1 cellular context compared by ENCODE assay signal in the genomic region with DNA sequence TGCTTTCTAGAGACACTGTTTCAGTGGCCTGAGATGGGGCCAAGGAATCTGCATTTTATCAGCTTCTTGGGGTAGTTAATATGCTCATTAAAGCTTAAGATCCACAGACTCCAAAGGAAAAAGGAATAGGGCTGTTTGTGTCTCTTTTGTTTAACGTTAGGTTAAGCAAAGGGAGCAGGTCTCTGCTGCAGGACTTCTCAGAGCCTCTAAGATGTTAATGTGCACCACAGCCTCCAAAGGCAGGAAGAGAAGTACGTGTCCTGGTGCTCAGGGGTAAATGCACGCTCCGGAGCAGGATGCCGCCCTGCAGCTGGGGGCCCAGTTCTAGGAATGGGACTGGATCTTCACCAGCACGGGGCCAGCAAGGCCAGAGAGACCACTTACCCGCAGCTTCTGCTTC.
TF ChIP-seq lines count a peak whose summit lies in the region.

No MANE protein-coding gene starts in this region.

TF ChIP-seq in HEK293, 187 proteins besides CTCF, POLR2A, EP300 and RAD21:
- peak; percentile 38; the same call in 1 of the 2 replicates for TF ChIP-seq ZNF239 (tag by site-specific recombination; IDR thresholded peaks at IDR 0.05)
- TF ChIP-seq KLF8 (tag by site-specific recombination; IDR thresholded peaks at IDR 0.05), result no peak
- no peak for TF ChIP-seq YY1 (tag by site-specific recombination; IDR thresholded peaks at IDR 0.05)
- TF ChIP-seq ZNF175 (tag by site-specific recombination; IDR thresholded peaks at IDR 0.05), result no peak
- TF ChIP-seq ZNF501 (tag by site-specific recombination; IDR thresholded peaks at IDR 0.05), result no peak
- TF ChIP-seq, protein P1, sequence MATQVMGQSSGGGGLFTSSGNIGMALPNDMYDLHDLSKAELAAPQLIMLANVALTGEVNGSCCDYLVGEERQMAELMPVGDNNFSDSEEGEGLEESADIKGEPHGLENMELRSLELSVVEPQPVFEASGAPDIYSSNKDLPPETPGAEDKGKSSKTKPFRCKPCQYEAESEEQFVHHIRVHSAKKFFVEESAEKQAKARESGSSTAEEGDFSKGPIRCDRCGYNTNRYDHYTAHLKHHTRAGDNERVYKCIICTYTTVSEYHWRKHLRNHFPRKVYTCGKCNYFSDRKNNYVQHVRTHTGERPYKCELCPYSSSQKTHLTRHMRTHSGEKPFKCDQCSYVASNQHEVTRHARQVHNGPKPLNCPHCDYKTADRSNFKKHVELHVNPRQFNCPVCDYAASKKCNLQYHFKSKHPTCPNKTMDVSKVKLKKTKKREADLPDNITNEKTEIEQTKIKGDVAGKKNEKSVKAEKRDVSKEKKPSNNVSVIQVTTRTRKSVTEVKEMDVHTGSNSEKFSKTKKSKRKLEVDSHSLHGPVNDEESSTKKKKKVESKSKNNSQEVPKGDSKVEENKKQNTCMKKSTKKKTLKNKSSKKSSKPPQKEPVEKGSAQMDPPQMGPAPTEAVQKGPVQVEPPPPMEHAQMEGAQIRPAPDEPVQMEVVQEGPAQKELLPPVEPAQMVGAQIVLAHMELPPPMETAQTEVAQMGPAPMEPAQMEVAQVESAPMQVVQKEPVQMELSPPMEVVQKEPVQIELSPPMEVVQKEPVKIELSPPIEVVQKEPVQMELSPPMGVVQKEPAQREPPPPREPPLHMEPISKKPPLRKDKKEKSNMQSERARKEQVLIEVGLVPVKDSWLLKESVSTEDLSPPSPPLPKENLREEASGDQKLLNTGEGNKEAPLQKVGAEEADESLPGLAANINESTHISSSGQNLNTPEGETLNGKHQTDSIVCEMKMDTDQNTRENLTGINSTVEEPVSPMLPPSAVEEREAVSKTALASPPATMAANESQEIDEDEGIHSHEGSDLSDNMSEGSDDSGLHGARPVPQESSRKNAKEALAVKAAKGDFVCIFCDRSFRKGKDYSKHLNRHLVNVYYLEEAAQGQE (tag by site-specific recombination; IDR thresholded peaks at IDR 0.05), result no peak
